In the genomic region with DNA sequence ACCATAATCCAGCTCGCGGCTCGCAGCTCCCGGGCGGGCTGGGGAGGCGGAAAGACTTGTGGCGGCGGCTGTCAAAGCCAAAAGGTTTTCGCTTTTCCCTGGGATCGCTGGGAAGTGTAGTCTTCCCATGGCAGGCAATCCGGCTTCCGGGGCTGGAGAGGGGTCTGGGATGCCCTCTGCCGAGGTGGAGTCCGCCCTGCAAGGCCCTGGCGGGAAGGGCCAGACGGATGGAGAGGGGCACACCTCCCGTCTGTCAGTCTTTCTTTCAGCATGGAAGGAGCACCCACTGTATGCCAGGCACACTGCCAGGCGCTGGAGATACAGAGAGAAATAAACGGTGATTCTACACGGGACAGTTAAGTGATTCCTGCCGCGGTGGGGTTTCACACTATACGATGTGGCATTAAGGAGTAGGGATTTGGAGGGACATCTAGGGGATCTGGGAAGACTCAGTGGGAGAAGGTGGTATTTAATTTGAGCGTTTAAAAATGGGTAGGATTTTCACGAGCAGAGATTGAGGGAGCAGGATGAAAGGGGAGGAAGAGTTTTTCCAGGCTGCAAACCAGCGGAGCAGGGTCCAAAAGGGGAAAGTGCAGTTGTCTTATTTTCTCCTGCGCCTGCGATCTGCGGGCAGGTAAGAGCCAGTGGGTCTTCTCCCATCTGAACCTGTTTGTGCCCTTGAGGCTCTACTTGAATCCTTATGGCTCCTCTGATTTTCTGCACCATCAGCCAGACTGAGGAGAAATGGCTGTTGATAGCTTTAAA, we compare ENCODE assay signal across 8 cellular contexts. TPM values are rescaled to one million over a fixed set of nuclear protein-coding genes. Genes with fewer than 3 reads are reported as not detected.
DNase-seq lines count a peak whose midpoint lies in the region; ATAC-seq and TF ChIP-seq lines count a peak whose summit lies in the region.

A gene (minus strand): TSS at position 60 of the 765 bp plus-strand sequence. CDS start 461 bp downstream, outside the sequence.

- H3K9me3 Mint-ChIP-seq in activated T-helper 17 cell treated with anti-CD3 and anti-CD28 coated beads, Interleukin-2, amount 50 U/mL, for 72 hours = no peaks in the 10 kb centered on the region

- H3K4me1 ChIP-seq in muscle layer of duodenum (ENCODE audit: control insufficient read depth in 1 of 2, insufficient read depth in 2 of 2, low read length in 2 of 2) = peaks cover 0 to 28% of the 10 kb centered on the region in 2 donors

- H3K27me3 ChIP-seq in muscle layer of duodenum (ENCODE audit: low read depth, low read length) = no peaks in the 10 kb centered on the region

- H3K36me3 ChIP-seq in muscle layer of duodenum (ENCODE audit: control insufficient read depth in 1 of 2, insufficient read depth in 2 of 2, low read length in 2 of 2) = no peaks in the 10 kb centered on the region

- no peaks in the 10 kb centered on the region for H3K9me3 ChIP-seq in muscle layer of duodenum (ENCODE audit: control insufficient read depth in 1 of 2, low read length in 2 of 2)

- H3K4me1 Mint-ChIP-seq in activated T-helper 17 cell treated with anti-CD3 and anti-CD28 coated beads, Interleukin-2, amount 50 U/mL, for 72 hours = peaks cover 5% of the 10 kb centered on the region

- peak; percentile 42 for ATAC-seq in activated T-helper 17 cell treated with anti-CD3 and anti-CD28 coated beads, Interleukin-2, amount 50 U/mL, for 72 hours (replicated peaks)

- H3K27ac Mint-ChIP-seq in activated T-helper 17 cell treated with anti-CD3 and anti-CD28 coated beads, Interleukin-2, amount 50 U/mL, for 72 hours = peak within 1 kb of the TSS; percentile 6

- H3K27me3 Mint-ChIP-seq in activated T-helper 17 cell treated with anti-CD3 and anti-CD28 coated beads, Interleukin-2, amount 50 U/mL, for 72 hours = peaks cover 6% of the 10 kb centered on the region

- peak; percentile 91 for DNase-seq in AG08395 (ENCODE audit: low spot score)
- DNase-seq in GM20000 (ENCODE audit: low spot score) = peak; percentile 54
- DNase-seq in NCI-H446 (lab: John Stamatoyannopoulos, UW) = peak; percentile 46 to 92
- DNase-seq in fibroblast of villous mesenchyme (ENCODE audit: low read depth) = peak; percentile 85
- peak; percentile 82 for DNase-seq in ureter (ENCODE audit: low spot score)
- DNase-seq in effector CD8-positive, alpha-beta T cell (lab: John Stamatoyannopoulos, UW) = no peak

- H3K27ac ChIP-seq in muscle layer of duodenum (ENCODE audit: low read length) = no peak within 1 kb of the TSS

- H3K4me3 ChIP-seq in fibroblast of villous mesenchyme (ENCODE audit: low read depth, low read length) (peak within 1 kb of the TSS; percentile 82), muscle layer of duodenum (ENCODE audit: low read depth in 1 of 2, low read length in 2 of 2) (peak within 1 kb of the TSS; percentile 94 to 96)

- no peaks in the 10 kb centered on the region for H3K36me3 Mint-ChIP-seq in activated T-helper 17 cell treated with anti-CD3 and anti-CD28 coated beads, Interleukin-2, amount 50 U/mL, for 72 hours (ENCODE audit: low read depth)

- TF ChIP-seq CTCF in GM20000 (IDR thresholded peaks at IDR 0.05; ENCODE audit: extremely low read depth, missing control alignments) = no peak
- peak; percentile 58 for TF ChIP-seq CTCF in fibroblast of villous mesenchyme (IDR thresholded peaks at IDR 0.05; ENCODE audit: insufficient read depth, low read depth, low read length)

- H3K4me3 Mint-ChIP-seq in activated T-helper 17 cell treated with anti-CD3 and anti-CD28 coated beads, Interleukin-2, amount 50 U/mL, for 72 hours = peak within 1 kb of the TSS; percentile 64

RNA-seq across cellular contexts. Expression of the gene that starts here (rescaled TPM):
- under 1 TPM; 0.16 to 0.17 TPM for total RNA-seq in activated T-helper 17 cell treated with anti-CD3 and anti-CD28 coated beads, Interleukin-2, amount 50 U/mL, for 72 hours
- total RNA-seq in fibroblast of villous mesenchyme = 28.0 and 31.5 TPM in 2 replicates
- 28.2 TPM for total RNA-seq in ureter

Comparison
In these comparisons a context has a peak if more than half of its experiments do, and no peak if none do; other contexts are left out.
1. RNA of the gene that starts here (total RNA-seq): 28.0 to 31.5 TPM in fibroblast of villous mesenchyme and 28.2 TPM in ureter (single experiment); 0.16 to 0.17 TPM in activated T-helper 17 cell treated with anti-CD3 and anti-CD28 coated beads, Interleukin-2, amount 50 U/mL, for 72 hours; every median in the first group is over 10 times any median in the second.
2. Peak in ATAC-seq in activated T-helper 17 cell treated with anti-CD3 and anti-CD28 coated beads, Interleukin-2, amount 50 U/mL, for 72 hours; RNA of the gene not detected or under 1 TPM.